8 cellular contexts compared by ENCODE assay signal in the genomic region with DNA sequence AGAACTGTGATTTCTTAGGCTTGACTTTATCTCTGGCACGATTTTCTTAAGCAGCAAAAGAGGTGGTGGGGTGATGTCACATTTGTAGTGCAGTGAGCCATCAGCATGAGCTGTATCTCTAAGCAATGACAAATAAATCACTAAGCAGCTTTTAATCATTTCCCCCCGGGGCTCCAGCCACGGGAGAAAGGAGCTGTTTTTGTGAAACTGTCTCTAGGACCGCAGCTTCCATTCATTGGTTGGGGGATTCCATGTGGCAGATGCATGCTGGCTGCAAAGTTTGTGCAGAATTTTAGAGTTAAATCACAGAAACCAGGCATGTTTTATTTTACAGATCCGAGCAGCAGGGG. TPM values are rescaled to one million over a fixed set of nuclear protein-coding genes. Genes with fewer than 3 reads are reported as not detected.
DNase-seq lines count a peak whose midpoint lies in the region; ATAC-seq and TF ChIP-seq lines count a peak whose summit lies in the region.

No MANE protein-coding gene starts in this region.

- DNase-seq in activated T-cell treated with anti-CD3 and anti-CD28 coated beads for 48 hours (ENCODE audit: low read depth) (peak; percentile 38), glutamatergic neuron (peak; percentile 40), epidermal melanocyte (ENCODE audit: insufficient read length, low spot score) (no peak)
- DNase-seq in activated T-cell treated with anti-CD3 and anti-CD28 coated beads, Interleukin-2, amount 50 U/mL, for 1 hour, result no peak
- peak; percentile 46 to 65 for DNase-seq in activated CD4-positive, alpha-beta T cell treated with anti-CD3 and anti-CD28 coated beads, Interleukin-2, amount 50 U/mL, for 48 hours
- DNase-seq in activated effector memory CD4-positive, alpha-beta T cell treated with anti-CD3 and anti-CD28 coated beads, Interleukin-2, amount 50 U/mL, for 16 hours, result no peak

- H3K9ac ChIP-seq in skeletal muscle satellite cell (ENCODE audit: low read depth, low read length), result peak overlapping the region; percentile 10

- H3K27me3 Mint-ChIP-seq in glutamatergic neuron (ENCODE audit: unreplicated experiment), result no peaks in the 10 kb centered on the region

- peak overlapping the region; percentile 59 for H3K27ac Mint-ChIP-seq in glutamatergic neuron (ENCODE audit: unreplicated experiment)

- peaks cover 7% of the 10 kb centered on the region for H3K27me3 ChIP-seq in skeletal muscle satellite cell (ENCODE audit: control insufficient read depth, insufficient read depth, low read length)

- H3K4me3 Mint-ChIP-seq in glutamatergic neuron (ENCODE audit: unreplicated experiment), result peak overlapping the region; percentile 87

- peaks cover 12% of the 10 kb centered on the region for H3K4me1 ChIP-seq in skeletal muscle satellite cell (ENCODE audit: control insufficient read depth, insufficient read depth, low read length)

- peak; percentile 33 for ATAC-seq in HG03060 (IDR thresholded peaks at IDR 0.05; ENCODE audit: low read depth, unreplicated experiment)

- TF ChIP-seq CTCF in glutamatergic neuron (IDR thresholded peaks at IDR 0.05; ENCODE audit: partially characterized antibody, unreplicated experiment), result no peak

- peak overlapping the region; percentile 86 for H3K4me2 ChIP-seq in skeletal muscle satellite cell (ENCODE audit: low read length)

- peak overlapping the region; percentile 69 for H3K4me3 ChIP-seq in skeletal muscle satellite cell (ENCODE audit: low read length)

- peaks cover 3% of the 10 kb centered on the region for H3K9me3 Mint-ChIP-seq in glutamatergic neuron (ENCODE audit: unreplicated experiment)

- no peaks in the 10 kb centered on the region for H3K36me3 ChIP-seq in skeletal muscle satellite cell (ENCODE audit: insufficient read depth, low read length)

- no peaks in the 10 kb centered on the region for H3K9me3 ChIP-seq in skeletal muscle satellite cell (replicated peaks; ENCODE audit: low read length)

- no peaks in the 10 kb centered on the region for H3K36me3 Mint-ChIP-seq in glutamatergic neuron (ENCODE audit: unreplicated experiment)

- peaks cover 11% of the 10 kb centered on the region for H3K4me1 Mint-ChIP-seq in glutamatergic neuron (ENCODE audit: low read depth, unreplicated experiment)

RNA-seq across cellular contexts. Expression of gene KIAA1217, which starts 0.5 kb away (rescaled TPM):
- total RNA-seq in glutamatergic neuron (ENCODE audit: unreplicated experiment), result 4.4 TPM
- total RNA-seq in skeletal muscle satellite cell (2012; rRNA removed), result 4.8 and 7.4 TPM in 2 replicates

Comparison
In these comparisons a context has a peak if more than half of its experiments do, and no peak if none do; other contexts are left out.
1. DNase-seq: peak in activated T-cell treated with anti-CD3 and anti-CD28 coated beads for 48 hours (single experiment), activated CD4-positive, alpha-beta T cell treated with anti-CD3 and anti-CD28 coated beads, Interleukin-2, amount 50 U/mL, for 48 hours (2 of 2) and glutamatergic neuron (single experiment); none in activated T-cell treated with anti-CD3 and anti-CD28 coated beads, Interleukin-2, amount 50 U/mL, for 1 hour (single experiment), activated effector memory CD4-positive, alpha-beta T cell treated with anti-CD3 and anti-CD28 coated beads, Interleukin-2, amount 50 U/mL, for 16 hours (single experiment) and epidermal melanocyte (single experiment).